ENCODE assay signal across 1 cellular context in genomic region chr16:50373345-50373701, GRCh38.
TF ChIP-seq lines count a peak whose summit lies in the region.

No MANE protein-coding gene starts in this region.

TF ChIP-seq in HepG2, 621 proteins besides CTCF, POLR2A, EP300 and RAD21:
- TF ChIP-seq SP2 (CRISPR knock-in tag; IDR thresholded peaks at IDR 0.05) (0 out of 2 replicates have a peak, but pooled peaks have one; percentile 35), ELF3 (CRISPR knock-in tag; IDR thresholded peaks at IDR 0.05) (0 out of 2 replicates have a peak, but pooled peaks have one; percentile 14), ZNF501 (CRISPR knock-in tag; IDR thresholded peaks at IDR 0.05) (0 out of 2 replicates have a peak, but pooled peaks have one; percentile 12), KDM6A (CRISPR knock-in tag; IDR thresholded peaks at IDR 0.05; ENCODE audit: low read depth) (no peak), ZNF687 (CRISPR knock-in tag; IDR thresholded peaks at IDR 0.05) (0 out of 2 replicates have a peak, but pooled peaks have one; percentile 6), ARHGAP35 (CRISPR knock-in tag; IDR thresholded peaks at IDR 0.05; ENCODE audit: borderline replicate concordance) (0 out of 2 replicates have a peak, but pooled peaks have one; percentile 9), RNF2 (conservative IDR thresholded peaks at IDR 0.05; ENCODE audit: low read depth) (0 out of 2 replicates have a peak, but pooled peaks have one; percentile 16), CC2D1A (CRISPR knock-in tag; IDR thresholded peaks at IDR 0.05) (no peak), HBP1 (CRISPR knock-in tag; IDR thresholded peaks at IDR 0.05; ENCODE audit: low read depth) (0 out of 2 replicates have a peak, but pooled peaks have one; percentile 6), MXI1 (IDR thresholded peaks at IDR 0.05; ENCODE audit: borderline replicate concordance, low read depth, low read length) (peak; percentile 2; the same call in 1 of the 3 replicates), ZFP91 (CRISPR knock-in tag; IDR thresholded peaks at IDR 0.05; ENCODE audit: borderline replicate concordance) (peak; percentile 4; the same call in 1 of the 2 replicates), CBX5 (CRISPR knock-in tag; IDR thresholded peaks at IDR 0.05; ENCODE audit: borderline replicate concordance) (no peak), ZBTB4 (CRISPR knock-in tag; IDR thresholded peaks at IDR 0.05; ENCODE audit: borderline replicate concordance) (0 out of 2 replicates have a peak, but pooled peaks have one; percentile 51), HOXA3 (CRISPR knock-in tag; IDR thresholded peaks at IDR 0.05) (peak; percentile 3; the same call in 1 of the 2 replicates), ZKSCAN1 (IDR thresholded peaks at IDR 0.05; ENCODE audit: low read length) (peak; percentile 91), MEF2D (CRISPR knock-in tag; IDR thresholded peaks at IDR 0.05) (peak; percentile 26; the same call in 1 of the 2 replicates)
